Comparison of ENCODE assay signal across 30 cellular contexts in the genomic region with DNA sequence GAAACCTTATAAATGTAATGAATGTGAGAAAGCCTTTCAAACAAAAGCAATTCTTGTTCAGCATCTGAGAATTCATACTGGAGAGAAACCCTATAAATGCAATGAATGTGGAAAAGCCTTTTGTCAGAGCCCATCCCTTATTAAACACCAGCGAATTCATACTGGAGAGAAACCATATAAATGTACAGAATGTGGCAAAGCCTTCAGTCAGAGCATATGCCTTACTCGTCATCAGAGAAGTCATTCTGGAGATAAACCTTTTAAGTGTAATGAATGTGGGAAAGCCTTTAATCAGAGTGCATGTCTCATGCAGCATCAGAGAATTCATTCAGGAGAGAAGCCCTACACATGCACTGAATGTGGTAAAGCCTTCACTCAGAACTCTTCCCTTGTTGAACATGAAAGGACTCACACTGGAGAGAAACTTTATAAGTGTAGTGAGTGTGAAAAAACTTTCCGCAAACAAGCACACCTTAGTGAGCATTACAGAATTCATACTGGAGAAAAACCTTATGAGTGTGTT. TPM values are rescaled to one million over a fixed set of nuclear protein-coding genes. Genes with fewer than 3 reads are reported as not detected.
"Had no signal": no experiment of that assay in that cellular context is flagged by ENCODE, and none has a peak within 500 bp of the region (broad histone marks: within the 10 kb centered on the region; RNA-seq: fewer than 3 reads in every experiment).

No MANE protein-coding gene starts in this region.

- H3K36me3 ChIP-seq: neutrophil, uterus had no signal

- ATAC-seq: activated CD4-positive, CD25-positive, alpha-beta regulatory T cell treated with anti-CD3 and anti-CD28 coated beads, Interleukin-2, amount 50 U/mL, for 24 hours; heart right ventricle; left lung; sciatic nerve; stimulated activated effector memory CD8-positive, alpha-beta T cell treated with anti-CD3 and anti-CD28 coated beads, Interleukin-12 subunit alpha, Interleukin-12 subunit beta, amount 100 ng/mL, for 72 hours; T-helper 17 cell had no signal

- H3K27ac ChIP-seq: esophagus muscularis mucosa, heart right ventricle, left lung, neutrophil, uterus, WERI-Rb-1 had no signal

- H3K4me1 Mint-ChIP-seq: activated naive CD8-positive, alpha-beta T cell treated with anti-CD3 and anti-CD28 coated beads, Interleukin-2, amount 10 ng/mL, durations not matched to agents 7 days and 5 days; nephron progenitor cell had no signal

- H3K4me3 ChIP-seq: esophagus muscularis mucosa, heart right ventricle, left lung, uterus had no signal

- H3K4me1 ChIP-seq: uterus had no signal

- H3K27me3 Mint-ChIP-seq: activated CD4-positive, alpha-beta memory T cell treated with anti-CD3 and anti-CD28 coated beads for 36 hours; activated naive CD4-positive, alpha-beta T cell treated with anti-CD3 and anti-CD28 coated beads, Interleukin-2, amount 10 ng/mL, durations not matched to agents 7 days and 5 days; activated naive CD8-positive, alpha-beta T cell treated with anti-CD3 and anti-CD28 coated beads, Interleukin-2, amount 10 ng/mL, durations not matched to agents 7 days and 5 days; naive B cell; progenitor cell of endocrine pancreas; stimulated activated naive CD8-positive, alpha-beta T cell treated with anti-CD3 and anti-CD28 coated beads, Interleukin-15, Interleukin-2, amounts not matched to agents 100 ng/mL and 50 ng/mL, for 24 hours; T-helper 17 cell; type B pancreatic cell had no signal

- H3K27ac Mint-ChIP-seq: activated CD4-positive, alpha-beta memory T cell treated with anti-CD3 and anti-CD28 coated beads for 36 hours; activated naive CD4-positive, alpha-beta T cell treated with anti-CD3 and anti-CD28 coated beads, Interleukin-2, amount 10 ng/mL, durations not matched to agents 7 days and 5 days; activated naive CD8-positive, alpha-beta T cell treated with anti-CD3 and anti-CD28 coated beads, Interleukin-2, amount 10 ng/mL, durations not matched to agents 7 days and 5 days; naive B cell; nephron progenitor cell; progenitor cell of endocrine pancreas; stimulated activated effector memory CD8-positive, alpha-beta T cell treated with anti-CD3 and anti-CD28 coated beads, Interleukin-12 subunit alpha, Interleukin-12 subunit beta, amount 100 ng/mL, for 72 hours; stimulated activated naive CD8-positive, alpha-beta T cell treated with anti-CD3 and anti-CD28 coated beads, Interleukin-15, Interleukin-2, amounts not matched to agents 100 ng/mL and 50 ng/mL, for 24 hours; T-helper 17 cell; type B pancreatic cell had no signal

- H3K27me3 ChIP-seq: esophagus muscularis mucosa, heart right ventricle, left lung, neutrophil, uterus had no signal

- H3K36me3 Mint-ChIP-seq: stimulated activated effector memory CD8-positive, alpha-beta T cell treated with anti-CD3 and anti-CD28 coated beads, Interleukin-12 subunit alpha, Interleukin-12 subunit beta, amount 100 ng/mL, for 72 hours had no signal

- H3K4me3 Mint-ChIP-seq: activated CD4-positive, alpha-beta memory T cell treated with anti-CD3 and anti-CD28 coated beads for 36 hours; activated naive CD4-positive, alpha-beta T cell treated with anti-CD3 and anti-CD28 coated beads, Interleukin-2, amount 10 ng/mL, durations not matched to agents 7 days and 5 days; activated naive CD8-positive, alpha-beta T cell treated with anti-CD3 and anti-CD28 coated beads, Interleukin-2, amount 10 ng/mL, durations not matched to agents 7 days and 5 days; naive B cell; nephron progenitor cell; stimulated activated effector memory CD8-positive, alpha-beta T cell treated with anti-CD3 and anti-CD28 coated beads, Interleukin-12 subunit alpha, Interleukin-12 subunit beta, amount 100 ng/mL, for 72 hours; stimulated activated naive CD8-positive, alpha-beta T cell treated with anti-CD3 and anti-CD28 coated beads, Interleukin-15, Interleukin-2, amounts not matched to agents 100 ng/mL and 50 ng/mL, for 24 hours; T-helper 17 cell; type B pancreatic cell had no signal

- FAIRE-seq: small intestine had no signal

- DNase-seq: activated CD4-positive, alpha-beta memory T cell treated with anti-CD3 and anti-CD28 coated beads for 36 hours; activated CD4-positive, alpha-beta T cell treated with anti-CD3 and anti-CD28 coated beads for 48 hours; activated CD8-positive, alpha-beta memory T cell treated with anti-CD3 and anti-CD28 coated beads, Interleukin-2, amount 50 U/mL, for 4 hours; activated gamma-delta T cell; activated naive CD4-positive, alpha-beta T cell treated with anti-CD3 and anti-CD28 coated beads, Interleukin-2, amount 10 ng/mL, durations not matched to agents 7 days and 5 days; activated naive CD8-positive, alpha-beta T cell treated with anti-CD3 and anti-CD28 coated beads, Interleukin-2, amount 10 ng/mL, durations not matched to agents 7 days and 5 days; activated T-cell treated with anti-CD3 and anti-CD28 coated beads, Interleukin-2, amount 50 U/mL, for 1 hour; amygdala; caudate nucleus; foreskin melanocyte; heart right ventricle; left lung; naive B cell; nephron progenitor cell; small intestine; stimulated activated CD4-positive, alpha-beta T cell treated with anti-CD3 and anti-CD28 coated beads, Interleukin-4, amount 100 ng/mL, for 24 hours; substantia nigra; T-helper 17 cell; T1000; uterus; WERI-Rb-1 had no signal

RNA-seq across cellular contexts. Expression of a gene that starts 22.2 kb away (rescaled TPM):
- total RNA-seq: osteocyte, progenitor cell of endocrine pancreas had no signal
